ENCODE assay signal across 18 cellular contexts in the genomic region with DNA sequence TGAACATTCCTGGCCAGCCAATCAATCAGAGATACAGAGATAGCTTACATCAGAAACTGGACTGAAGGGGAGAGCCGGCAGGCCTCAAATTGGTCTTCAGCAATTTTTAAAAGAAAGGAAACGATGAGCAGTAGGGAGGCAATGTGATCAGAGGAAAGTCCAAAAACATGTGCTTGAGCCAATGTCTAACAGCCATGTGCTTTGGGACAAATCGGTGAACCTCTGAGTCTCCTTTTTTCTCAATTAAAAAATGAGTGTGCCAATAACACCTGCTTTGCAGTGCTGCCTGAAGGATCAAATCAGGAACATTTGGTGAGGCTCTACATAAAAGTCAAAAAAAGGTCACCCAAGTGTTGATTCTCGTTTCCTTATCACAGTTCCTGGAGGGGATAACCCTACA. TPM values are rescaled to one million over a fixed set of nuclear protein-coding genes. Genes with fewer than 3 reads are reported as not detected.
DNase-seq lines count a peak whose midpoint lies in the region; ATAC-seq and TF ChIP-seq lines count a peak whose summit lies in the region.
"Had no signal": no experiment of that assay in that cellular context is flagged by ENCODE, and none has a peak within 500 bp of the region (broad histone marks: within the 10 kb centered on the region; RNA-seq: fewer than 3 reads in every experiment).

No MANE protein-coding gene starts in this region.

- H3K27me3 Mint-ChIP-seq in activated CD8-positive, alpha-beta memory T cell treated with anti-CD3 and anti-CD28 coated beads, Interleukin-2, amount 10 ng/mL, durations not matched to agents 7 days and 5 days: peaks cover 16% of the 10 kb centered on the region
- H3K27me3 Mint-ChIP-seq: CD4-positive, alpha-beta T cell had no signal

- H3K4me1 Mint-ChIP-seq in activated CD8-positive, alpha-beta memory T cell treated with anti-CD3 and anti-CD28 coated beads, Interleukin-2, amount 10 ng/mL, durations not matched to agents 7 days and 5 days: peaks cover 27% of the 10 kb centered on the region

- TF ChIP-seq POLR2A in suprapubic skin (IDR thresholded peaks at IDR 0.05): no peak

- no peak overlapping the region for H3K27ac ChIP-seq in OCI-LY3 (ENCODE audit: low read length)
- H3K27ac ChIP-seq in parathyroid adenoma: peak overlapping the region; percentile 80
- no peak overlapping the region for H3K27ac ChIP-seq in suprapubic skin
- H3K27ac ChIP-seq: A549; BLaER1 treated with 17β-estradiol and CSF1 and Interleukin-3, amounts not matched to agents 10 nM and 100 nM; C4-2B had no signal

- H2AFZ ChIP-seq in OCI-LY3 (ENCODE audit: low read depth, low read length) (no peak overlapping the region), parathyroid adenoma (peak overlapping the region; percentile 36)

- H3K27me3 ChIP-seq in OCI-LY3 (ENCODE audit: low read depth, low read length) (peaks cover 61% of the 10 kb centered on the region), parathyroid adenoma (ENCODE audit: control insufficient read depth, insufficient read depth, low read length) (no peaks in the 10 kb centered on the region), suprapubic skin (no peaks in the 10 kb centered on the region)

- peaks cover 2% of the 10 kb centered on the region for H3K36me3 Mint-ChIP-seq in activated CD8-positive, alpha-beta memory T cell treated with anti-CD3 and anti-CD28 coated beads, Interleukin-2, amount 10 ng/mL, durations not matched to agents 7 days and 5 days
- H3K36me3 Mint-ChIP-seq: CD8-positive, alpha-beta T cell had no signal

- H3K9me3 ChIP-seq in OCI-LY3 (ENCODE audit: insufficient read depth, low read length): no peaks in the 10 kb centered on the region
- H3K9me3 ChIP-seq in parathyroid adenoma (ENCODE audit: control insufficient read depth, low read length): no peaks in the 10 kb centered on the region
- H3K9me3 ChIP-seq in suprapubic skin: no peaks in the 10 kb centered on the region
- H3K9me3 ChIP-seq: Caco-2 had no signal

- no peak for ATAC-seq in activated CD8-positive, alpha-beta memory T cell treated with anti-CD3 and anti-CD28 coated beads, Interleukin-2, amount 10 ng/mL, durations not matched to agents 7 days and 5 days
- ATAC-seq: A549; CD8-positive, alpha-beta T cell had no signal

- H3K79me2 ChIP-seq in OCI-LY3 (ENCODE audit: low read length): no peaks in the 10 kb centered on the region
- peaks cover 10% of the 10 kb centered on the region for H3K79me2 ChIP-seq in parathyroid adenoma

- no peak for TF ChIP-seq EP300 in suprapubic skin (IDR thresholded peaks at IDR 0.05)

- H3K4me3 ChIP-seq in OCI-LY3 (ENCODE audit: low read length): no peak overlapping the region
- H3K4me3 ChIP-seq in parathyroid adenoma (ENCODE audit: low read depth, low read length): no peak overlapping the region
- H3K4me3 ChIP-seq in suprapubic skin: no peak overlapping the region
- H3K4me3 ChIP-seq: A549; BLaER1 treated with 17β-estradiol and CSF1 and Interleukin-3, amounts not matched to agents 10 nM and 100 nM had no signal

- no peaks in the 10 kb centered on the region for H4K20me1 ChIP-seq in OCI-LY3 (ENCODE audit: insufficient read depth, low read length)
- H4K20me1 ChIP-seq: BLaER1 treated with 17β-estradiol and CSF1 and Interleukin-3, amounts not matched to agents 10 nM and 100 nM had no signal

- DNase-seq in activated CD8-positive, alpha-beta memory T cell treated with anti-CD3 and anti-CD28 coated beads for 24 hours: peak; percentile 11
- DNase-seq in activated CD8-positive, alpha-beta memory T cell treated with anti-CD3 and anti-CD28 coated beads, Interleukin-2, amount 10 ng/mL, durations not matched to agents 7 days and 5 days: no peak
- DNase-seq in A172 (ENCODE audit: low spot score) (no peak), suprapubic skin (ENCODE audit: low spot score in 2 of 2) (no peak)
- DNase-seq: 8988T; AML-193; Caco-2; Calu3; CD4-positive, alpha-beta T cell; CD8-positive, alpha-beta T cell; DMS79 treated with DMSO at 0.1 percent for 48 hours; GF-D8 had no signal

- H3K9ac ChIP-seq in OCI-LY3 (ENCODE audit: low read length) (no peak overlapping the region), parathyroid adenoma (no peak overlapping the region)
- H3K9ac ChIP-seq: BLaER1 treated with 17β-estradiol and CSF1 and Interleukin-3, amounts not matched to agents 10 nM and 100 nM had no signal

- no peaks in the 10 kb centered on the region for H3K36me3 ChIP-seq in OCI-LY3 (replicated peaks; ENCODE audit: low read depth, low read length)
- no peaks in the 10 kb centered on the region for H3K36me3 ChIP-seq in parathyroid adenoma (ENCODE audit: control insufficient read depth, insufficient read depth, low read length)
- H3K36me3 ChIP-seq in suprapubic skin: no peaks in the 10 kb centered on the region
- H3K36me3 ChIP-seq: BLaER1 treated with 17β-estradiol and CSF1 and Interleukin-3, amounts not matched to agents 10 nM and 100 nM had no signal

- TF ChIP-seq CTCF in OCI-LY3 (IDR thresholded peaks at IDR 0.05; ENCODE audit: low read depth, low read length) (no peak), parathyroid adenoma (IDR thresholded peaks at IDR 0.05) (no peak), suprapubic skin (IDR thresholded peaks at IDR 0.05) (no peak)

- H3K27ac Mint-ChIP-seq in activated CD8-positive, alpha-beta memory T cell treated with anti-CD3 and anti-CD28 coated beads, Interleukin-2, amount 10 ng/mL, durations not matched to agents 7 days and 5 days: no peak overlapping the region
- H3K27ac Mint-ChIP-seq: B cell; CD4-positive, alpha-beta T cell; CD8-positive, alpha-beta T cell had no signal

- 88% methylated on average over 4 of the region's 4 CpGs for WGBS in suprapubic skin

- no peak overlapping the region for H3K4me3 Mint-ChIP-seq in activated CD8-positive, alpha-beta memory T cell treated with anti-CD3 and anti-CD28 coated beads, Interleukin-2, amount 10 ng/mL, durations not matched to agents 7 days and 5 days
- H3K4me3 Mint-ChIP-seq: B cell; CD4-positive, alpha-beta T cell; CD8-positive, alpha-beta T cell had no signal

- H3K9me3 Mint-ChIP-seq in activated CD8-positive, alpha-beta memory T cell treated with anti-CD3 and anti-CD28 coated beads, Interleukin-2, amount 10 ng/mL, durations not matched to agents 7 days and 5 days (ENCODE audit: low read depth): no peaks in the 10 kb centered on the region

- H3K4me1 ChIP-seq in OCI-LY3 (ENCODE audit: low read length) (peaks cover 10% of the 10 kb centered on the region), parathyroid adenoma (peaks cover 19% of the 10 kb centered on the region), suprapubic skin (no peaks in the 10 kb centered on the region)
- H3K4me1 ChIP-seq: A549 had no signal

- peak overlapping the region; percentile 8; the same call in 1 of the 2 replicates for H3K4me2 ChIP-seq in OCI-LY3 (ENCODE audit: low read length)
- H3K4me2 ChIP-seq in parathyroid adenoma (ENCODE audit: low read length): no peak overlapping the region
- H3K4me2 ChIP-seq: A549; BLaER1 treated with 17β-estradiol and CSF1 and Interleukin-3, amounts not matched to agents 10 nM and 100 nM had no signal

- CTCF ChIA-PET in activated CD8-positive, alpha-beta memory T cell treated with anti-CD3 and anti-CD28 coated beads, Interleukin-2, amount 10 ng/mL, durations not matched to agents 7 days and 5 days (lab: Charles Lee): interaction anchor here (1.0 to 2.0 kb wide), 4 partner anchors 9 to 143 kb away, joined by 3 to 6 read pairs (median 4); no protein-coding TSS in a partner anchor

RNA-seq across cellular contexts. Expression of a gene that starts 7.4 kb away (rescaled TPM):
- total RNA-seq in activated CD8-positive, alpha-beta memory T cell treated with anti-CD3 and anti-CD28 coated beads, Interleukin-2, amount 10 ng/mL, durations not matched to agents 7 days and 5 days: 10 to 100 TPM; 56.5 to 61.9 TPM
- 0.60 and 1.6 TPM in 2 replicates for total RNA-seq in A172 (2014; rRNA removed; shearing (Covaris generic))
- 10 to 100 TPM; 12.7 to 23.5 (median 16.0) TPM for total RNA-seq in suprapubic skin

RNA-seq across cellular contexts. Expression of a gene that starts 21.0 kb away (rescaled TPM):
- 1 to 10 TPM; 2.3 to 5.3 TPM for total RNA-seq in activated CD8-positive, alpha-beta memory T cell treated with anti-CD3 and anti-CD28 coated beads, Interleukin-2, amount 10 ng/mL, durations not matched to agents 7 days and 5 days
- total RNA-seq in A172 (2014; rRNA removed; shearing (Covaris generic)): not detected in 2 replicates
- 1 to 10 TPM; 1.2 to 5.5 (median 3.9) TPM for total RNA-seq in suprapubic skin
- total RNA-seq: B cell had no signal

RNA-seq across cellular contexts. Expression of a gene that starts 52.3 kb away (rescaled TPM):
- total RNA-seq in activated CD8-positive, alpha-beta memory T cell treated with anti-CD3 and anti-CD28 coated beads, Interleukin-2, amount 10 ng/mL, durations not matched to agents 7 days and 5 days: 1 to 10 TPM; 3.1 to 3.4 TPM
- total RNA-seq in A172 (2014; rRNA removed; shearing (Covaris generic)): not detected in 2 replicates
- not detected for total RNA-seq in suprapubic skin
- total RNA-seq: B cell, Caco-2, Calu3 had no signal
